In the genomic region with DNA sequence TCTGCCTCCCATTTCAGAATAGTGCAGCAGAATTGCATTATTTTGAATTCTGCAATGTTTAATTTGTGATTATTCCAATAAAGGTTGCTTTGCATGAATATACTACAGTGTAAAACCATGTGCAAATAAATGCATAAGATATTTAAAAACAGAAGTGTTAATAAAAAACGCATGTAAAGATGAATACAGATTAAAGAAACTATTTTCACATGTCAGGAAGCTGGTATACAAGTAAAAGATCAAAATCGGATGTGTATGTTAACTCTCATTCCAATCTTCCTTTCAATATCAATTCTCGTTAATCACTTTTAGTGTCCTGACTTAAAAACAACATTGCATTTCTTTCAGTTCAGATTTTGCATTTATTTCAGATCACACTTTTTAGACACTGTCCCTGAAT, we compare ENCODE assay signal across 24 cellular contexts.
"Had no signal": no experiment of that assay in that cellular context is flagged by ENCODE, and none has a peak within 500 bp of the region (broad histone marks: within the 10 kb centered on the region; RNA-seq: fewer than 3 reads in every experiment).

No MANE protein-coding gene starts in this region.

- H3K36me3 Mint-ChIP-seq: natural killer cell had no signal

- H3K4me2 ChIP-seq: neural progenitor cell had no signal

- DNase-seq: cortex of kidney; effector memory CD8-positive, alpha-beta T cell; erythroblast; esophagus squamous epithelium; foreskin melanocyte; glutamatergic neuron; heart right ventricle; hypothalamus; immature natural killer cell; left ventricle myocardium superior; lower lobe of right lung; natural killer cell; psoas muscle; right cardiac atrium; stimulated activated CD4-positive, alpha-beta T cell treated with anti-CD3 and anti-CD28 coated beads, Interleukin-15, amount 100 ng/mL, for 24 hours; stimulated activated CD4-positive, alpha-beta T cell treated with anti-CD3 and anti-CD28 coated beads, Interleukin-2, amount 100 ng/mL, for 48 hours; stimulated activated naive B cell treated with anti-CD40 and anti-IgM and Interleukin-4, amounts not matched to agents 10 μg/mL and 1 μg/mL and 100 μg/mL, for 72 hours; upper lobe of left lung; uterus had no signal

- ATAC-seq: effector memory CD8-positive, alpha-beta T cell; heart right ventricle; left ventricle myocardium superior; lower lobe of right lung; natural killer cell; psoas muscle; right cardiac atrium; stimulated activated naive B cell treated with anti-CD40 and anti-IgM and Interleukin-4, amounts not matched to agents 10 μg/mL and 1 μg/mL and 100 μg/mL, for 72 hours had no signal

- H3K4me3 ChIP-seq: esophagus squamous epithelium, heart right ventricle, lower lobe of right lung, neural progenitor cell, psoas muscle, skin epidermis, thoracic aorta, tibial nerve, upper lobe of left lung, uterus had no signal

- H3K4me3 Mint-ChIP-seq: effector memory CD8-positive, alpha-beta T cell; immature natural killer cell; natural killer cell; neural progenitor cell; stimulated activated naive B cell treated with anti-CD40 and anti-IgM and Interleukin-4, amounts not matched to agents 10 μg/mL and 1 μg/mL and 100 μg/mL, for 72 hours; stimulated activated naive CD8-positive, alpha-beta T cell treated with anti-CD3 and anti-CD28 coated beads, Interleukin-15, Interleukin-2, amounts not matched to agents 100 ng/mL and 50 ng/mL, for 24 hours had no signal

- H3K9me3 Mint-ChIP-seq: effector memory CD8-positive, alpha-beta T cell; immature natural killer cell; natural killer cell; neural progenitor cell had no signal

- H3K36me3 ChIP-seq: neural progenitor cell, thoracic aorta, uterus had no signal

- H3K27me3 Mint-ChIP-seq: effector memory CD8-positive, alpha-beta T cell; stimulated activated naive B cell treated with anti-CD40 and anti-IgM and Interleukin-4, amounts not matched to agents 10 μg/mL and 1 μg/mL and 100 μg/mL, for 72 hours; stimulated activated naive CD8-positive, alpha-beta T cell treated with anti-CD3 and anti-CD28 coated beads, Interleukin-15, Interleukin-2, amounts not matched to agents 100 ng/mL and 50 ng/mL, for 24 hours had no signal

- H3K9ac ChIP-seq: neural progenitor cell had no signal

- H3K27ac ChIP-seq: heart right ventricle, lower lobe of right lung, neural progenitor cell, psoas muscle, skin epidermis, thoracic aorta, tibial nerve, upper lobe of left lung, uterus had no signal

- H2AFZ ChIP-seq: neural progenitor cell had no signal

- H3K9me3 ChIP-seq: esophagus squamous epithelium, heart right ventricle, lower lobe of right lung, psoas muscle, thoracic aorta, tibial nerve, upper lobe of left lung, uterus had no signal

- H3K27ac Mint-ChIP-seq: effector memory CD8-positive, alpha-beta T cell; immature natural killer cell; natural killer cell; neural progenitor cell; stimulated activated naive B cell treated with anti-CD40 and anti-IgM and Interleukin-4, amounts not matched to agents 10 μg/mL and 1 μg/mL and 100 μg/mL, for 72 hours; stimulated activated naive CD8-positive, alpha-beta T cell treated with anti-CD3 and anti-CD28 coated beads, Interleukin-15, Interleukin-2, amounts not matched to agents 100 ng/mL and 50 ng/mL, for 24 hours had no signal

- H3K27me3 ChIP-seq: esophagus squamous epithelium, heart right ventricle, neural progenitor cell, tibial nerve, upper lobe of left lung, uterus had no signal
